In the genomic region with DNA sequence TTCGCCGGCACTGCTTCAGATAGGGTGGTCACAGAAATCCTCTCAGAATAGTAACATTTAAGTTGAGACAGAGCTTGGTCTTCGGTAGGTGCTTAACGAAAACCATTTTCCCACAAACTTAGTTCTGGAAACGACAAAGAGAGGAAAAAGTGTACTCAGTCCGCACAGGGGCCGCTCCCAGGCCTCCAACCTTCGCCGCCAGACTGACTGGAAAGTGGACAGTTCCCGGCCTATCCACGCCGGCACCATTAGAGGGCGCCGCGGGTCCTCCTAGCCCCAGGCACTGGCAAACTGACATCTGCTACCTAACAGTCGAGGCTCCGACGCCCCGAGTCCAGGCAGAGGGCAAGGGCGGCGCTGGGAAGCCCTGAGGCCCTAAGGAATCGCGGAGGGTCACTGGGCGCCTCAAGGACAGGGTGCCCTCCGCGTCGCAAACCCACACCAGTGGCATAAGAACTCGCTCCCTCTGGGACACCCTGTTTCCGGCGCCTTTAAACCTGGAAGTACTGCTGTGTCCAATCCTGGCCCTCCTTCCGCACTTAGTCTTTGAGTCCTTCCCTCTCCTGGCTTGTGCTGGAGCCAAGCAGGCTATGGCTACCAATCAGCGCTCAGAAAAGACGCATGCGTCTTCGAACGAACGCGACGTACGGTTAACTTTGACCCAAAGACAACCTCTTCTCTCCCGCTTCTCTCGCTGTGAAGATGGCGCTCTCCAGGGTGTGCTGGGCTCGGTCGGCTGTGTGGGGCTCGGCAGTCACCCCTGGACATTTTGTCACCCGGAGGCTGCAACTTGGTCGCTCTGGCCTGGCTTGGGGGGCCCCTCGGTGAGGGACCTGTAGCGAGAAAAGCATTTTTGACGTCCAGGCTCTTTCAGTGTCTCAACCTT, we compare ENCODE assay signal across 8 cellular contexts. TPM values are rescaled to one million over a fixed set of nuclear protein-coding genes. Genes with fewer than 3 reads are reported as not detected.
DNase-seq lines count a peak whose midpoint lies in the region; TF ChIP-seq lines count a peak whose summit lies in the region.

A gene with protein sequence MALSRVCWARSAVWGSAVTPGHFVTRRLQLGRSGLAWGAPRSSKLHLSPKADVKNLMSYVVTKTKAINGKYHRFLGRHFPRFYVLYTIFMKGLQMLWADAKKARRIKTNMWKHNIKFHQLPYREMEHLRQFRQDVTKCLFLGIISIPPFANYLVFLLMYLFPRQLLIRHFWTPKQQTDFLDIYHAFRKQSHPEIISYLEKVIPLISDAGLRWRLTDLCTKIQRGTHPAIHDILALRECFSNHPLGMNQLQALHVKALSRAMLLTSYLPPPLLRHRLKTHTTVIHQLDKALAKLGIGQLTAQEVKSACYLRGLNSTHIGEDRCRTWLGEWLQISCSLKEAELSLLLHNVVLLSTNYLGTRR (plus strand): TSS at position 673 of the 886 bp plus-strand sequence. CDS start 30 bp downstream, at position 703.

- TF ChIP-seq CTCF in GM20000 (IDR thresholded peaks at IDR 0.05; ENCODE audit: extremely low read depth, missing control alignments), result peak; percentile 95

- DNase-seq in COR-L47 (lab: John Stamatoyannopoulos, UW), result peak; percentile 96
- peak; percentile 90 for DNase-seq in GM20000 (ENCODE audit: low spot score)
- peak; percentile 97 for DNase-seq in HT-29 (ENCODE audit: low spot score)
- DNase-seq in NK-92 treated with Interleukin-12 subunit alpha and Interleukin-12 subunit beta, amount 100 ng/mL, for 24 hours (lab: John Stamatoyannopoulos, UW), result peak; percentile 85
- DNase-seq in activated CD8-positive, alpha-beta memory T cell treated with anti-CD3 and anti-CD28 coated beads for 24 hours, result peak; percentile 95
- peak; percentile 82 to 90 (median 88) for DNase-seq in effector memory CD4-positive, alpha-beta T cell
- peak; percentile 97 to 100 for DNase-seq in lung microvascular endothelial cell (ENCODE audit: low read depth in 2 of 2)
- DNase-seq in stimulated activated CD4-positive, alpha-beta T cell treated with anti-CD3 and anti-CD28 coated beads, TNF-alpha, amount 100 ng/mL, for 48 hours (ENCODE audit: low read depth in 3 of 3), result peak; percentile 79 to 84 (median 82)

- H3K36me3 ChIP-seq in effector memory CD4-positive, alpha-beta T cell (ENCODE audit: control insufficient read depth, insufficient read depth, low read length), result peaks cover 7% of the 10 kb centered on the region

- H3K27me3 ChIP-seq in effector memory CD4-positive, alpha-beta T cell (replicated peaks; ENCODE audit: control insufficient read depth, insufficient read depth, low read length, poor library complexity, severe bottlenecking), result no peaks in the 10 kb centered on the region

- peak within 1 kb of the TSS; percentile 93 for H3K27ac ChIP-seq in effector memory CD4-positive, alpha-beta T cell (ENCODE audit: insufficient read depth, low read length, poor library complexity, severe bottlenecking)

- peak within 1 kb of the TSS; percentile 72 for H3K4me3 ChIP-seq in effector memory CD4-positive, alpha-beta T cell (ENCODE audit: insufficient read depth, low read depth, low read length, poor library complexity, severe bottlenecking)

- H3K4me1 ChIP-seq in effector memory CD4-positive, alpha-beta T cell (ENCODE audit: control insufficient read depth, insufficient read depth, low read length, poor library complexity, severe bottlenecking), result peaks cover 12% of the 10 kb centered on the region

- H3K9me3 ChIP-seq in effector memory CD4-positive, alpha-beta T cell (ENCODE audit: control insufficient read depth, low read length), result no peaks in the 10 kb centered on the region

RNA-seq across cellular contexts. Expression of the gene that starts here (rescaled TPM):
- total RNA-seq in HT-29 (2014; rRNA removed; shearing (Covaris generic)), result 36.8 and 47.1 TPM in 2 replicates
- 20.8 and 27.7 TPM in 2 replicates for total RNA-seq in lung microvascular endothelial cell

Comparison
In these comparisons a context has a peak if more than half of its experiments do, and no peak if none do; other contexts are left out.
1. Peak in every context shown above with its lines: DNase-seq, H3K4me3 ChIP-seq and H3K27ac ChIP-seq.